In the genomic region with DNA sequence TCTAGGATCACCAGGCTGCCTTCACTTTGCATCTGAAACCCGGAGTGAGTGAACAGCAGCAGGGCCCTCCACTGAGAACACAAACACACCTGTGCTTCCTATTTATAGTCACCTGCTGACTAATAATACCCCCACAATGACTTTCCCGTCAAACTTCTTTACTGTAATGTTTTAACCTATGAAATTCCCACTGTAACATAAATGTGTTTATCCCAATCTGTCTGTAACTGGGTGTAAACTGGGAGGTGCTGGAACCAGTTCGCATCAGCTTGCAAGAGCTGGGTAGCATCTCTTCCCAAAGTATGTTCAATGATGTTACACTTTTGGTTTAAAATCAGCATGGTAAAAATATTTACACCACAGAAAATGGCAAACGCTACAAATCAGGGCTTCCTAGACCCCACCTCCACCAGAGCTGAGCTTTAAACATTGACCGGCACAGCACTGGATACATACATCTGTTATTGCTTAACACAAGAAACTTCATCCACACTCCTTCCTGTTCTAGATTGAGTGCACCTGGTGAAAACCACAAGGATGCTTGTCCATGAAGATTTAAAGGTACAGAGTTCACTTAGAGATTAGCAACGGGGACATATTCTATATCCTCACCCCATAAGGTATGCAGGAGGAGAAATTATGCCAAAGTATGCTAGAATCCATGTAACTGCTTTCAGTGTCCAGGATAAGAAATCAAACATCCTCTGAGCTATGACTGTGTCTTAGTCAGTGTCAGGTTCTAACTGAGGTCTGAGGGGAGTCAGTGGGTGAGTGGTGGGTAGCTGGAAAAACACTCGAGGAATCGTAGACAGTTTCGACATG, we compare ENCODE assay signal across 1 cellular context.
TF ChIP-seq lines count a peak whose summit lies in the region.

No MANE protein-coding gene starts in this region.

TF ChIP-seq in WTC11, 78 proteins besides CTCF, POLR2A, EP300 and RAD21 (continued from another document):
- TF ChIP-seq, protein P1, sequence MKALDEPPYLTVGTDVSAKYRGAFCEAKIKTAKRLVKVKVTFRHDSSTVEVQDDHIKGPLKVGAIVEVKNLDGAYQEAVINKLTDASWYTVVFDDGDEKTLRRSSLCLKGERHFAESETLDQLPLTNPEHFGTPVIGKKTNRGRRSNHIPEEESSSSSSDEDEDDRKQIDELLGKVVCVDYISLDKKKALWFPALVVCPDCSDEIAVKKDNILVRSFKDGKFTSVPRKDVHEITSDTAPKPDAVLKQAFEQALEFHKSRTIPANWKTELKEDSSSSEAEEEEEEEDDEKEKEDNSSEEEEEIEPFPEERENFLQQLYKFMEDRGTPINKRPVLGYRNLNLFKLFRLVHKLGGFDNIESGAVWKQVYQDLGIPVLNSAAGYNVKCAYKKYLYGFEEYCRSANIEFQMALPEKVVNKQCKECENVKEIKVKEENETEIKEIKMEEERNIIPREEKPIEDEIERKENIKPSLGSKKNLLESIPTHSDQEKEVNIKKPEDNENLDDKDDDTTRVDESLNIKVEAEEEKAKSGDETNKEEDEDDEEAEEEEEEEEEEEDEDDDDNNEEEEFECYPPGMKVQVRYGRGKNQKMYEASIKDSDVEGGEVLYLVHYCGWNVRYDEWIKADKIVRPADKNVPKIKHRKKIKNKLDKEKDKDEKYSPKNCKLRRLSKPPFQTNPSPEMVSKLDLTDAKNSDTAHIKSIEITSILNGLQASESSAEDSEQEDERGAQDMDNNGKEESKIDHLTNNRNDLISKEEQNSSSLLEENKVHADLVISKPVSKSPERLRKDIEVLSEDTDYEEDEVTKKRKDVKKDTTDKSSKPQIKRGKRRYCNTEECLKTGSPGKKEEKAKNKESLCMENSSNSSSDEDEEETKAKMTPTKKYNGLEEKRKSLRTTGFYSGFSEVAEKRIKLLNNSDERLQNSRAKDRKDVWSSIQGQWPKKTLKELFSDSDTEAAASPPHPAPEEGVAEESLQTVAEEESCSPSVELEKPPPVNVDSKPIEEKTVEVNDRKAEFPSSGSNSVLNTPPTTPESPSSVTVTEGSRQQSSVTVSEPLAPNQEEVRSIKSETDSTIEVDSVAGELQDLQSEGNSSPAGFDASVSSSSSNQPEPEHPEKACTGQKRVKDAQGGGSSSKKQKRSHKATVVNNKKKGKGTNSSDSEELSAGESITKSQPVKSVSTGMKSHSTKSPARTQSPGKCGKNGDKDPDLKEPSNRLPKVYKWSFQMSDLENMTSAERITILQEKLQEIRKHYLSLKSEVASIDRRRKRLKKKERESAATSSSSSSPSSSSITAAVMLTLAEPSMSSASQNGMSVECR (CRISPR knock-in tag; IDR thresholded peaks at IDR 0.05; ENCODE audit: borderline replicate concordance): no peak
- TF ChIP-seq EMX1 (CRISPR knock-in tag; IDR thresholded peaks at IDR 0.05): no peak
- no peak for TF ChIP-seq ELF4 (CRISPR knock-in tag; IDR thresholded peaks at IDR 0.05; ENCODE audit: low read depth)
- TF ChIP-seq NR3C1 (CRISPR knock-in tag; conservative IDR thresholded peaks at IDR 0.05; ENCODE audit: low read depth): no peak
- TF ChIP-seq IRF2 (CRISPR knock-in tag; IDR thresholded peaks at IDR 0.05; ENCODE audit: borderline replicate concordance, low read depth): no peak
- TF ChIP-seq CDX4 (CRISPR knock-in tag; IDR thresholded peaks at IDR 0.05; ENCODE audit: borderline replicate concordance): no peak
- no peak for TF ChIP-seq KAT7 (CRISPR knock-in tag; IDR thresholded peaks at IDR 0.05; ENCODE audit: borderline replicate concordance)
- no peak for TF ChIP-seq FOXP1 (CRISPR knock-in tag; IDR thresholded peaks at IDR 0.05; ENCODE audit: borderline replicate concordance)
- no peak for TF ChIP-seq ZSCAN18 (CRISPR knock-in tag; IDR thresholded peaks at IDR 0.05)
- TF ChIP-seq TEAD4 (CRISPR knock-in tag; IDR thresholded peaks at IDR 0.05): no peak
- TF ChIP-seq ZBTB21 (CRISPR knock-in tag; IDR thresholded peaks at IDR 0.05; ENCODE audit: borderline replicate concordance): no peak
- TF ChIP-seq ZNF425 (CRISPR knock-in tag; conservative IDR thresholded peaks at IDR 0.05): no peak
- no peak for TF ChIP-seq PRRX2 (CRISPR knock-in tag; IDR thresholded peaks at IDR 0.05)
- no peak for TF ChIP-seq GRHL2 (CRISPR knock-in tag; IDR thresholded peaks at IDR 0.05; ENCODE audit: insufficient replicate concordance, severe bottlenecking)
TF ChIP-seq in WTC11: peak in this region for 0.
